In the genomic region with DNA sequence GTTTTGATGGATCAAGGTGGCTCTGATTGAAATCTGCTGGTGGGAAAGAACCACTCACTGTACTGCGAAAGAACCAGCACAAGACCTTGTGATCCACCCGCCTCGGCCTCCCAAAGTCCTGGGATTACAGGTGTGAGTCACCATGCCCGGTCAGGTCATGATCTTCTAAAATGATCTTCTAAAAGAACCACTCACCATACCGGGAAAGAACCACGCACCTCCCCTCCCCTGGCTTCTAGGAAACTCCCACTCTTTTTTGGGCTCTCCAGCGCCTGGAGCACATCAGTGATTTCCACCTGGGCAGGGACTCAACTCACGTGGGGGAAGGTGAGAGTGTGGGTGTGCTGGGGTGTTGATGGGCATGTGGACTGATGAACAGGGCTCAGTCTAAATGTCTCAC, we compare ENCODE assay signal across 30 cellular contexts. TPM values are rescaled to one million over a fixed set of nuclear protein-coding genes. Genes with fewer than 3 reads are reported as not detected.
DNase-seq lines count a peak whose midpoint lies in the region; ATAC-seq, FAIRE-seq and TF ChIP-seq lines count a peak whose summit lies in the region.
"Had no signal": no experiment of that assay in that cellular context is flagged by ENCODE, and none has a peak within 500 bp of the region (broad histone marks: within the 10 kb centered on the region; RNA-seq: fewer than 3 reads in every experiment).

No MANE protein-coding gene starts in this region.

- H3K9me1 ChIP-seq in K562 (ENCODE audit: control insufficient read depth, insufficient read depth, low read length), result no peaks in the 10 kb centered on the region

- H4K20me1 ChIP-seq in OCI-LY3 (ENCODE audit: insufficient read depth, low read length) (no peaks in the 10 kb centered on the region), K562 (replicated peaks; ENCODE audit: control insufficient read depth, insufficient read depth, low read length) (no peaks in the 10 kb centered on the region; the same call in 1 of the 2 replicates)

- CTCF ChIA-PET in K562 (lab: Yijun Ruan, JAX; ENCODE audit: low intra/inter-chr PET ratio), result no interaction called here

- H3K4me2 ChIP-seq in OCI-LY3 (ENCODE audit: low read length), result 0 out of 2 replicates have a peak overlapping the region, but pooled peaks have one; percentile 71
- H3K4me2 ChIP-seq in K562 (ENCODE audit: insufficient read depth, low read length), result no peak overlapping the region

- no TSS peak for BruUV-seq in K562 (replicated peaks; lab: Mats Ljungman, UMichigan)

- POLR2A ChIA-PET in K562 (lab: Yijun Ruan, JAX), result interaction anchor here (0.6 kb wide), 1 partner anchor 20 kb away, joined by 3 read pairs; no protein-coding TSS in a partner anchor

- peak overlapping the region; percentile 81; the same call in 1 of the 2 replicates for H3K27ac ChIP-seq in OCI-LY3 (ENCODE audit: low read length)
- no peak overlapping the region for H3K27ac ChIP-seq in K562 (ENCODE audit: extremely low read depth, low read depth, low read length)
- H3K27ac ChIP-seq in stomach, result peak overlapping the region in 3 of 5 donors; percentile 4 to 73 (median 66)
- H3K27ac ChIP-seq: C4-2B, transverse colon had no signal

- H3K4me3 ChIP-seq in OCI-LY3 (ENCODE audit: low read length) (no peak overlapping the region), K562 (no peak overlapping the region), stomach (no peak overlapping the region)
- H3K4me3 ChIP-seq: transverse colon had no signal

- 3% methylated on average over 8 of the region's 8 CpGs for WGBS in K562 (ENCODE audit: insufficient coverage, low coverage, missing lambda C conversion rate)
- 78 to 88% (median 86%) methylated on average over 7 to 8 of the region's 8 CpGs for whole genome bisulfite sequencing in stomach, 5 donors

- TF ChIP-seq RAD21 in K562 (CRISPR knock-in tag; conservative IDR thresholded peaks at IDR 0.05 in 1 of 2, IDR thresholded peaks at IDR 0.05 in 1 of 2), result no peak

- peak; percentile 8 for DNase-seq in stimulated activated CD4-positive, alpha-beta T cell treated with anti-CD3 and anti-CD28 coated beads, Interleukin-1b, Interleukin-23, amount 100 ng/mL, for 48 hours
- DNase-seq in stimulated activated CD4-positive, alpha-beta T cell treated with anti-CD3 and anti-CD28 coated beads, Interleukin-4, amount 100 ng/mL, for 24 hours, result no peak
- DNase-seq in K562 (ENCODE audit: extremely low read depth in 1 of 4, low spot score in 3 of 4) (peak in 2 of 4 experiments; percentile 26 to 42), stomach (no peak), MV-4-11 (lab: John Stamatoyannopoulos, UW) (no peak)
- DNase-seq: activated CD8-positive, alpha-beta memory T cell treated with anti-CD3 and anti-CD28 coated beads for 24 hours; activated effector memory CD4-positive, alpha-beta T cell treated with anti-CD3 and anti-CD28 coated beads, Interleukin-2, amount 50 U/mL, for 16 hours; Caco-2; central memory CD4-positive, alpha-beta T cell; cortex of kidney; effector memory CD8-positive, alpha-beta T cell; KBM-7; NCI-H1417 treated with DMSO at 0.1 percent for 48 hours; NCI-H2029 treated with DMSO at 0.1 percent for 48 hours; NCI-H69; SIG-M5; SW 1271; T1000; transverse colon had no signal

- H3K9me3 ChIP-seq in OCI-LY3 (ENCODE audit: insufficient read depth, low read length) (no peaks in the 10 kb centered on the region), K562 (replicated peaks; ENCODE audit: control insufficient read depth, insufficient read depth, low read depth, low read length) (no peaks in the 10 kb centered on the region), stomach (no peaks in the 10 kb centered on the region)
- H3K9me3 ChIP-seq: Caco-2, transverse colon had no signal

- intact Hi-C loops in K562 (cut with micrococcal nuclease) (no loop called here), stomach (cut with DNase I; ENCODE audit: low total_unique reads) (no loop called here)

- H3K27me3 ChIP-seq in OCI-LY3 (ENCODE audit: low read depth, low read length) (no peaks in the 10 kb centered on the region), K562 (ENCODE audit: control insufficient read depth in 2 of 2, insufficient read depth in 2 of 2, low read length in 2 of 2) (peaks cover 18 to 33% of the 10 kb centered on the region in 2 experiments), stomach (no peaks in the 10 kb centered on the region)
- H3K27me3 ChIP-seq: transverse colon had no signal

- TF ChIP-seq EP300 in K562 (IDR thresholded peaks at IDR 0.05; ENCODE audit: low read length), result no peak
- TF ChIP-seq EP300 in stomach (IDR thresholded peaks at IDR 0.05), result no peak

- TF ChIP-seq POLR2A in K562 (conservative IDR thresholded peaks at IDR 0.05) (no peak), stomach (IDR thresholded peaks at IDR 0.05) (no peak)

- peaks cover 62% of the 10 kb centered on the region for H3K4me1 ChIP-seq in OCI-LY3 (ENCODE audit: low read length)
- H3K4me1 ChIP-seq in K562 (replicated peaks in 1 of 2; ENCODE audit: control insufficient read depth in 2 of 2, insufficient read depth in 2 of 2, low read length in 2 of 2), result peaks cover 9 to 16% of the 10 kb centered on the region in 2 experiments
- peaks cover 1 to 44% (median 8%) of the 10 kb centered on the region in 4 donors for H3K4me1 ChIP-seq in stomach
- H3K4me1 ChIP-seq: Caco-2 had no signal

- peak overlapping the region; percentile 46; the same call in 1 of the 2 replicates for H3K9ac ChIP-seq in OCI-LY3 (ENCODE audit: low read length)
- no peak overlapping the region for H3K9ac ChIP-seq in K562 (ENCODE audit: insufficient read depth in 1 of 2, low read depth in 2 of 2, low read length in 2 of 2)

- H3K79me2 ChIP-seq in OCI-LY3 (ENCODE audit: low read length) (peaks cover 5% of the 10 kb centered on the region; the same call in 1 of the 2 replicates), K562 (ENCODE audit: control insufficient read depth, insufficient read depth, low read length) (no peaks in the 10 kb centered on the region)

- no peak overlapping the region for H2AFZ ChIP-seq in OCI-LY3 (ENCODE audit: low read depth, low read length)
- no peak overlapping the region for H2AFZ ChIP-seq in K562 (ENCODE audit: low read depth, low read length)

- no peak for FAIRE-seq in K562 (lab: Jason Lieb, UNC)
- FAIRE-seq: GM12892 had no signal

- in situ Hi-C loops in K562 (cut with MboI), result no loop called here

- TF ChIP-seq CTCF in OCI-LY3 (IDR thresholded peaks at IDR 0.05; ENCODE audit: low read depth, low read length) (no peak), K562 (IDR thresholded peaks at IDR 0.05 in 2 of 3, conservative IDR thresholded peaks at IDR 0.05 in 1 of 3; ENCODE audit: insufficient read depth in 2 of 3, low read depth in 1 of 3, low read length in 3 of 3) (no peak), stomach (IDR thresholded peaks at IDR 0.05) (no peak)

- H3K36me3 ChIP-seq in OCI-LY3 (replicated peaks; ENCODE audit: low read depth, low read length), result no peaks in the 10 kb centered on the region
- no peaks in the 10 kb centered on the region for H3K36me3 ChIP-seq in K562 (ENCODE audit: control insufficient read depth, insufficient read depth, low read length)
- peaks cover 0 to 49% (median 21%) of the 10 kb centered on the region in 4 donors for H3K36me3 ChIP-seq in stomach
- H3K36me3 ChIP-seq: transverse colon had no signal

- ATAC-seq in K562, result no peak; the same call in 2 of the 3 replicates
- no peak for ATAC-seq in SK-N-SH treated with all-trans-retinoic acid at 6 μM for 48 hours
- ATAC-seq: effector memory CD8-positive, alpha-beta T cell; Panc1 had no signal

RNA-seq across cellular contexts. Expression of a gene that starts 7.9 kb away (rescaled TPM):
- total RNA-seq in K562 (2011; cell fraction: chromatin; rRNA removed; ENCODE audit: low replicate concordance), result 0.21 TPM in 1 of 2 replicates, not detected in the other
- total RNA-seq in K562 (2011; cell fraction: nucleolus; rRNA removed), result 0.17 TPM in 1 of 2 replicates, not detected in the other
- not detected in 2 replicates for total RNA-seq in K562 (2011; cell fraction: nucleoplasm; rRNA removed)
- total RNA-seq in K562 (2014; rRNA removed) (not detected in 2 replicates), K562 (2014; rRNA removed; fragmentation: Illumina TruSeq; extraction: Trizol) (0.07 TPM in 1 of 2 replicates, not detected in the other), K562 (2015; rRNA removed; fragmentation: Illumina TruSeq; extraction: Trizol) (not detected in 2 replicates), K562 (2021) (not detected in 2 replicates), stomach (10 to 100 TPM in 1 of 5 donors, 1 to 10 TPM in 2, under 1 TPM in 1, not detected in 1; 0.89 to 14.0 (median 4.6) TPM)
- polyA plus RNA-seq in K562 (2011; rRNA removed) (0.09 and 0.29 TPM in 2 replicates), K562 (2014; fragmentation: Illumina TruSeq; extraction: Trizol) (0.12 TPM in 1 of 2 replicates, not detected in the other), K562 (2014; fragmentation: Nextera tagmentation; extraction: Ambion mirVana) (under 1 TPM; 0.03 to 0.06 TPM), K562 (2014; rRNA removed) (not detected in 2 replicates), stomach (1 to 10 TPM; 3.4 to 8.2 (median 6.2) TPM)
- 0.31 TPM in 1 of 2 replicates, not detected in the other for polyA plus RNA-seq in K562 (2011; cell fraction: cytosol; rRNA removed)
- polyA plus RNA-seq in K562 (2011; cell fraction: nucleus; rRNA removed), result 0.04 and 0.28 TPM in 2 replicates
- polyA plus RNA-seq in K562 (2012), result 0.04 and 0.17 TPM in 2 replicates
- polyA minus RNA-seq in K562 (2011; rRNA and poly(A)+ RNA removed), result 0.14 and 0.42 TPM in 2 replicates
- polyA minus RNA-seq in K562 (2011; cell fraction: cytosol; rRNA and poly(A)+ RNA removed), result not detected in 2 replicates
- polyA minus RNA-seq in K562 (2011; cell fraction: nucleus; rRNA and poly(A)+ RNA removed), result 0.13 TPM in 1 of 2 replicates, not detected in the other
- total RNA-seq: Caco-2, epithelial cell of proximal tubule, glomerular endothelial cell had no signal

RNA-seq across cellular contexts. Expression of a gene that starts 12.6 kb away (rescaled TPM):
- total RNA-seq in K562 (2011; cell fraction: chromatin; rRNA removed; ENCODE audit: low replicate concordance), result 0.16 TPM in 1 of 2 replicates, not detected in the other
- not detected in 2 replicates for total RNA-seq in K562 (2011; cell fraction: nucleolus; rRNA removed)
- total RNA-seq in K562 (2011; cell fraction: nucleoplasm; rRNA removed), result not detected in 2 replicates
- total RNA-seq in K562 (2014; rRNA removed) (not detected in 2 replicates), K562 (2014; rRNA removed; fragmentation: Illumina TruSeq; extraction: Trizol) (0.06 TPM in 1 of 2 replicates, not detected in the other), K562 (2015; rRNA removed; fragmentation: Illumina TruSeq; extraction: Trizol) (0.08 TPM in 1 of 2 replicates, not detected in the other), K562 (2021) (0.18 and 0.20 TPM in 2 replicates), stomach (100 to 1,000 TPM in 3 of 5 donors, 10 to 100 TPM in 1, 1 to 10 TPM in 1; 6.7 to 966 (median 142) TPM)
- polyA plus RNA-seq in K562 (2011; rRNA removed) (0.06 TPM in 1 of 2 replicates, not detected in the other), K562 (2014; fragmentation: Illumina TruSeq; extraction: Trizol) (0.09 TPM in 1 of 2 replicates, not detected in the other), K562 (2014; fragmentation: Nextera tagmentation; extraction: Ambion mirVana) (under 1 TPM; 0.04 to 0.13 TPM), K562 (2014; rRNA removed) (not detected in 2 replicates), stomach (100 to 1,000 TPM in 2 of 3 donors, 10 to 100 TPM in 1; 40.2 to 361 (median 133) TPM)
- 0.06 TPM in 1 of 2 replicates, not detected in the other for polyA plus RNA-seq in K562 (2011; cell fraction: cytosol; rRNA removed)
- polyA plus RNA-seq in K562 (2011; cell fraction: nucleus; rRNA removed), result 0.11 TPM in 1 of 2 replicates, not detected in the other
- 0.05 and 0.12 TPM in 2 replicates for polyA plus RNA-seq in K562 (2012)
- polyA minus RNA-seq in K562 (2011; rRNA and poly(A)+ RNA removed), result 0.25 TPM in 1 of 2 replicates, not detected in the other
- polyA minus RNA-seq in K562 (2011; cell fraction: cytosol; rRNA and poly(A)+ RNA removed), result not detected in 2 replicates
- polyA minus RNA-seq in K562 (2011; cell fraction: nucleus; rRNA and poly(A)+ RNA removed), result not detected in 2 replicates
- total RNA-seq: epithelial cell of proximal tubule, G401, glomerular endothelial cell, H4, osteocyte, subcutaneous adipose tissue had no signal

RNA-seq across cellular contexts. Expression of a gene that starts 41.9 kb away (rescaled TPM):
- not detected in 2 replicates for total RNA-seq in K562 (2011; cell fraction: chromatin; rRNA removed; ENCODE audit: low replicate concordance)
- not detected in 2 replicates for total RNA-seq in K562 (2011; cell fraction: nucleolus; rRNA removed)
- not detected in 2 replicates for total RNA-seq in K562 (2011; cell fraction: nucleoplasm; rRNA removed)
- total RNA-seq in K562 (2014; rRNA removed), result not detected in 2 replicates
- total RNA-seq in K562 (2014; rRNA removed; fragmentation: Illumina TruSeq; extraction: Trizol), result not detected in 2 replicates
- total RNA-seq in K562 (2015; rRNA removed; fragmentation: Illumina TruSeq; extraction: Trizol), result not detected in 2 replicates
- not detected in 2 replicates for total RNA-seq in K562 (2021)
- polyA plus RNA-seq in K562 (2011; rRNA removed), result not detected in 2 replicates
- polyA plus RNA-seq in K562 (2011; cell fraction: cytosol; rRNA removed), result not detected in 2 replicates
- polyA plus RNA-seq in K562 (2011; cell fraction: nucleus; rRNA removed), result not detected in 2 replicates
- not detected in 2 replicates for polyA plus RNA-seq in K562 (2012)
- polyA plus RNA-seq in K562 (2014; fragmentation: Illumina TruSeq; extraction: Trizol), result not detected in 2 replicates
- not detected for polyA plus RNA-seq in K562 (2014; fragmentation: Nextera tagmentation; extraction: Ambion mirVana)
- polyA plus RNA-seq in K562 (2014; rRNA removed), result not detected in 2 replicates
- not detected in 2 replicates for polyA minus RNA-seq in K562 (2011; rRNA and poly(A)+ RNA removed)
- not detected in 2 replicates for polyA minus RNA-seq in K562 (2011; cell fraction: cytosol; rRNA and poly(A)+ RNA removed)
- not detected in 2 replicates for polyA minus RNA-seq in K562 (2011; cell fraction: nucleus; rRNA and poly(A)+ RNA removed)
- total RNA-seq in stomach, result 1 to 10 TPM in 1 of 5 donors, under 1 TPM in 2, not detected in 2; 0.87 to 3.1 (median 0.89) TPM
- 10 to 100 TPM in 1 of 3 donors, 1 to 10 TPM in 1, under 1 TPM in 1; 0.83 to 10.5 (median 2.4) TPM for polyA plus RNA-seq in stomach
- total RNA-seq: Caco-2, G401, glomerular endothelial cell, H4, osteocyte had no signal

Comparison
In these comparisons a context has a peak if more than half of its experiments do, and no peak if none do; other contexts are left out.
1. RNA of a gene that starts 12.6 kb away (total RNA-seq): 6.7 to 966 TPM in stomach; 0.06 to 0.20 TPM in K562; every median in the first group is over 4 times any median in the second.